Comparison of ENCODE assay signal across 7 cellular contexts in the genomic region with DNA sequence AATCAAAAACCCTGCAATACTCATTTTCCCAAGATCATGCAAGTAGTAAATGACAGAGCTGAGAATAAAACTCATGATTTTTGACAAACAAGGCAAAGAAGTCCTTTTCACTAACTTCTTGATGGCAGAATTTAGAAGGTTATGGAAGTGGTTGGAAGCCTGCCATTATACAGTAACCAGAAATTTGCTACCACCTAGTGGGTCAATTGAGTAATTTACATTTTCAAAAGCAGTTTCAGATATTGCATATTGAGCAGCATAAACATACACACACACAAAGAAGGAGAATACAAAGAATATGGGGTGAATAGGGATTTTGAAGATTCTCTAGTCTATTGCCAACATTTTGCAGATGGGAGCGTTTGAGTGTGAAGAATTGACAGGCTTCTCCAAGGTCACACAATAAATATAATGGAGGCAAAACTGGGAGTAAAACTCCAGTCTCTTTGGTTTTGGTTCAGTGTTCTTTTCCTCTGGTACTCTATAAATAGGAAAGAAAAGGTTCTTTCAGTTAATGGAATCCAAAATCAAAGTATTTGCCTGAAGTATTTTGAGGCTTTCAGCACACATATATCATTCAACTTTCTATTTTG.
DNase-seq lines count a peak whose midpoint lies in the region; FAIRE-seq and TF ChIP-seq lines count a peak whose summit lies in the region.

No MANE protein-coding gene starts in this region.

- no peak for TF ChIP-seq POLR2A in H54 (IDR thresholded peaks at IDR 0.05; ENCODE audit: low read depth, low read length)

- H3K27me3 ChIP-seq in tibial artery = no peaks in the 10 kb centered on the region

- intact Hi-C loops in tibial artery (cut with DNase I; ENCODE audit: low total_unique reads) = loop anchor here (5.0 to 10.0 kb wide), 2 partner anchors 486 to 579 kb away; no protein-coding TSS in a partner anchor

- POLR2A ChIA-PET in GM10248 (lab: Yijun Ruan, JAX) = no interaction called here

- H3K4me3 ChIP-seq in WI38 (ENCODE audit: low read depth, low read length) (no peak overlapping the region), tibial artery (no peak overlapping the region)

- no peaks in the 10 kb centered on the region for H3K9me3 ChIP-seq in tibial artery

- peak; percentile 8 for DNase-seq in GM10248 (ENCODE audit: extremely low spot score)
- DNase-seq in H54 (ENCODE audit: insufficient read length, low spot score) = peak; percentile 0
- DNase-seq in NCI-H1048 (lab: John Stamatoyannopoulos, UW) = peak; percentile 5
- peak; percentile 12 for DNase-seq in iPS-NIHi7 (ENCODE audit: extremely low spot score)
- DNase-seq in tibial artery = no peak
- no peak for DNase-seq in NCI-H226

- no peak overlapping the region for H3K27ac ChIP-seq in tibial artery

- H3K36me3 ChIP-seq in tibial artery = no peaks in the 10 kb centered on the region

- no peaks in the 10 kb centered on the region for H3K4me1 ChIP-seq in tibial artery

- peak; percentile 50 for TF ChIP-seq CTCF in GM10248 (IDR thresholded peaks at IDR 0.05; ENCODE audit: control extremely low read depth, extremely low read depth, low read depth, missing control alignments)
- 0 out of 2 replicates have a peak, but pooled peaks have one; percentile 9 for TF ChIP-seq CTCF in WI38 (IDR thresholded peaks at IDR 0.05; ENCODE audit: low read depth, low read length)
- peak; percentile 53 to 70 for TF ChIP-seq CTCF in tibial artery (IDR thresholded peaks at IDR 0.05)

- CTCF ChIA-PET in GM10248 (lab: Yijun Ruan, JAX) = interaction anchor here (0.9 to 1.0 kb wide), 3 partner anchors 11 to 1106 kb away, joined by 3 read pairs; no protein-coding TSS in a partner anchor

- FAIRE-seq in H54 (lab: Jason Lieb, UNC) = no peak

Comparison
In these comparisons a context has a peak if more than half of its experiments do, and no peak if none do; other contexts are left out.
1. DNase-seq: peak in GM10248 (single experiment), H54 (single experiment), NCI-H1048 (single experiment) and iPS-NIHi7 (single experiment); none in tibial artery (0 of 2) and NCI-H226 (single experiment).
2. CTCF ChIP-seq: peak in every context shown above with its lines; median percentile 62 in tibial artery; 50 in GM10248; 9 in WI38.